8 cellular contexts compared by ENCODE assay signal in the genomic region with DNA sequence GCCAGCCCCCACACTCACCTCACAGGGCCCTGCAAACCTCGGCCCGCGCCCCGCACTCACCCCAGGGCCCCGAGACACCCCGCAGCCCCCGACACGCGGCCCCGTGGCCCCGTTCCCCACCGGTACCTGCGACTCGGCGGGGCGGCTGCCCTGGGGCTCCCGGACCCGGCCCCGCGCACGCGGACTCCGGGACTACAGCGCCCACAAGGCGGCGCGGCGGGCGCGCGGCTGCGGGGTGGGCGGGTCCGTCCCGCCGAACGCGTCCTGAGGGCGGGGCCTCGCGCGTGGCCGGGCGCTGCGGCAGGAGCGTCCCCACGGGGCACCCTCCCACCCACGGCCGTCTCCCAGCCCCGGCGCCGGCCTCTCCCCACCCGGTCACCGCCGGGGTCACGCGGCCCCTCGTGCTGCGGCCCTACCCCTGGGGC. TPM values are rescaled to one million over a fixed set of nuclear protein-coding genes. Genes with fewer than 3 reads are reported as not detected.
DNase-seq lines count a peak whose midpoint lies in the region; TF ChIP-seq lines count a peak whose summit lies in the region.

A gene (minus strand): TSS at position 199 of the 425 bp plus-strand sequence. CDS start 4,481 bp downstream, outside the sequence.

- H3K4me3 ChIP-seq in H7 (ENCODE audit: insufficient read depth, low read depth, low read length) (peak within 1 kb of the TSS; percentile 53), dorsolateral prefrontal cortex (peak within 1 kb of the TSS; percentile 42 to 78 (median 66)), lower leg skin (ENCODE audit: low read depth, poor library complexity, severe bottlenecking) (peak within 1 kb of the TSS; percentile 48)

- H3K36me3 ChIP-seq in H7 (replicated peaks; ENCODE audit: control insufficient read depth, insufficient read depth, low read length): no peaks in the 10 kb centered on the region

- DNase-seq in GM04504 (ENCODE audit: low read depth): peak; percentile 24
- peak; percentile 99 for DNase-seq in H7
- DNase-seq in NCI-H1105 treated with DMSO at 0.1 percent for 48 hours (lab: John Stamatoyannopoulos, UW): peak; percentile 27
- DNase-seq in activated CD4-positive, alpha-beta T cell treated with anti-CD3 and anti-CD28 coated beads for 48 hours: peak; percentile 81
- DNase-seq in dorsolateral prefrontal cortex: peak; percentile 30 to 86 (median 52)
- DNase-seq in lower leg skin (ENCODE audit: low spot score in 2 of 2): peak; percentile 23 to 92
- DNase-seq in stimulated activated CD4-positive, alpha-beta T cell treated with anti-CD3 and anti-CD28 coated beads, TNF-alpha, amount 100 ng/mL, for 4 hours (ENCODE audit: low read depth in 3 of 3): peak; percentile 63 to 70 (median 65)
- no peak for DNase-seq in DMS114 treated with DMSO at 0.1 percent for 48 hours (lab: John Stamatoyannopoulos, UW; ENCODE audit: unreplicated experiment)

- intact Hi-C loops in dorsolateral prefrontal cortex (cut with DNase I) (no loop called here), lower leg skin (cut with DNase I; ENCODE audit: low total_unique reads) (no loop called here)

- TF ChIP-seq POLR2A in lower leg skin (IDR thresholded peaks at IDR 0.05): no peak

- peak within 1 kb of the TSS in 56 of 59 donors; percentile 4 to 85 (median 72) for H3K27ac ChIP-seq in dorsolateral prefrontal cortex

- TF ChIP-seq CTCF in dorsolateral prefrontal cortex (IDR thresholded peaks at IDR 0.05 in 54 of 56, conservative IDR thresholded peaks at IDR 0.05 in 2 of 56; ENCODE audit: low read depth in 1 of 56, partially characterized antibody in 56 of 56) (peak in 42 of 56 donors; percentile 13 to 68 (median 43)), lower leg skin (IDR thresholded peaks at IDR 0.05) (no peak)

- 0 to 2% methylated on average over 9 to 24 of the region's 59 CpGs for WGBS in lower leg skin, 2 donors

- H3K27me3 ChIP-seq in H7 (ENCODE audit: control insufficient read depth, insufficient read depth, low read length) (no peaks in the 10 kb centered on the region), dorsolateral prefrontal cortex (no peaks in the 10 kb centered on the region)

RNA-seq across cellular contexts. Expression of the gene that starts here (rescaled TPM):
- 17.9 and 19.6 TPM in 2 replicates for total RNA-seq in H7 (2014; rRNA removed; shearing (Covaris generic))
- total RNA-seq in dorsolateral prefrontal cortex (10 to 100 TPM; 13.2 to 83.6 (median 28.1) TPM), lower leg skin (1 to 10 TPM; 3.6 to 7.3 (median 5.0) TPM)

Comparison
In these comparisons a context has a peak if more than half of its experiments do, and no peak if none do; other contexts are left out.
1. CTCF ChIP-seq: peak in dorsolateral prefrontal cortex (42 of 56); none in lower leg skin (0 of 3).
2. Peak in every context shown above with its lines, with median percentiles within 50 percentile points of each other: H3K4me3 ChIP-seq.